1 cellular context compared by ENCODE assay signal in genomic region chr2:181658444-181658843, GRCh38.
TF ChIP-seq lines count a peak whose summit lies in the region.

No MANE protein-coding gene starts in this region.

TF ChIP-seq in GM23338, 12 proteins besides CTCF, POLR2A, EP300 and RAD21 (continued from another document):
- TF ChIP-seq ZNF462 (CRISPR knock-in tag; IDR thresholded peaks at IDR 0.05), result no peak
- TF ChIP-seq NANOG (IDR thresholded peaks at IDR 0.05; ENCODE audit: borderline replicate concordance), result no peak
- TF ChIP-seq STAT1 (IDR thresholded peaks at IDR 0.05; ENCODE audit: unreplicated experiment), result no peak
- no peak for TF ChIP-seq REST (IDR thresholded peaks at IDR 0.05; ENCODE audit: unreplicated experiment)
- TF ChIP-seq EZH2 (IDR thresholded peaks at IDR 0.05; ENCODE audit: low read depth, unreplicated experiment), result no peak
TF ChIP-seq in GM23338: peak in this region for 0.
